ENCODE assay signal across 16 cellular contexts in genomic region chr7:43652364-43652763, GRCh38.
DNase-seq lines count a peak whose midpoint lies in the region; ATAC-seq, FAIRE-seq and TF ChIP-seq lines count a peak whose summit lies in the region.
"Had no signal": no experiment of that assay in that cellular context is flagged by ENCODE, and none has a peak within 500 bp of the region (broad histone marks: within the 10 kb centered on the region; RNA-seq: fewer than 3 reads in every experiment).

No MANE protein-coding gene starts in this region.

- no peak for FAIRE-seq in A549 (lab: Jason Lieb, UNC)

- POLR2A ChIA-PET in A549 (lab: Yijun Ruan, JAX), result interaction anchor here (0.9 kb wide), 1 partner anchor 70 kb away, joined by 3 read pairs; the partner anchor contains the start of gene STK17A
- POLR2A ChIA-PET in activated CD8-positive, alpha-beta T cell treated with anti-CD3 and anti-CD28 coated beads, Interleukin-2, amount 10 ng/mL, durations not matched to agents 7 days and 5 days (lab: Charles Lee), result interaction anchor here (1.0 kb wide), 1 partner anchor 13 kb away, joined by 4 read pairs; no protein-coding TSS in a partner anchor
- POLR2A ChIA-PET in naive thymus-derived CD4-positive, alpha-beta T cell (lab: Charles Lee), result interaction anchor here (0.7 to 12.4 kb wide), 5 partner anchors 14 to 68 kb away, joined by 3 to 210 read pairs (median 6); partner anchors contain the start of gene STK17A

- H3K79me2 ChIP-seq in neural progenitor cell (ENCODE audit: low read depth), result peaks cover 84% of the 10 kb centered on the region

- H3K4me1 ChIP-seq in A549 (peaks cover 72% of the 10 kb centered on the region), neural progenitor cell (peaks cover 29% of the 10 kb centered on the region), suprapubic skin (peaks cover 46% of the 10 kb centered on the region)
- peaks cover 66 to 67% of the 10 kb centered on the region in 2 donors for H3K4me1 ChIP-seq in naive thymus-derived CD4-positive, alpha-beta T cell (ENCODE audit: control insufficient read depth in 2 of 2, insufficient read depth in 2 of 2, low read length in 2 of 2)

- peaks cover 47% of the 10 kb centered on the region for H4K20me1 ChIP-seq in neural progenitor cell (ENCODE audit: low read depth)

- peaks cover 5% of the 10 kb centered on the region for H3F3A ChIP-seq in neural progenitor cell (ENCODE audit: low read depth)

- H3K4me3 Mint-ChIP-seq in activated CD8-positive, alpha-beta T cell treated with anti-CD3 and anti-CD28 coated beads, Interleukin-2, amount 10 ng/mL, durations not matched to agents 7 days and 5 days, result no peak overlapping the region
- peak overlapping the region; percentile 32 to 91 (median 80) for H3K4me3 Mint-ChIP-seq in naive thymus-derived CD4-positive, alpha-beta T cell
- no peak overlapping the region for H3K4me3 Mint-ChIP-seq in neural progenitor cell

- TF ChIP-seq EP300 in A549 (IDR thresholded peaks at IDR 0.05) (no peak), suprapubic skin (IDR thresholded peaks at IDR 0.05) (no peak)

- H3K9ac ChIP-seq in neural progenitor cell, result no peak overlapping the region

- no peak for ATAC-seq in A549
- ATAC-seq in activated CD8-positive, alpha-beta T cell treated with anti-CD3 and anti-CD28 coated beads, Interleukin-2, amount 10 ng/mL, durations not matched to agents 7 days and 5 days, result no peak
- ATAC-seq in naive thymus-derived CD4-positive, alpha-beta T cell, result no peak
- ATAC-seq in HG03095 (IDR thresholded peaks at IDR 0.05; ENCODE audit: unreplicated experiment), result no peak
- ATAC-seq: upper lobe of right lung had no signal

- no peak overlapping the region for H3K4me2 ChIP-seq in A549
- no peak overlapping the region for H3K4me2 ChIP-seq in neural progenitor cell

- H2AFZ ChIP-seq in neural progenitor cell (replicated peaks), result no peak overlapping the region

- no peaks in the 10 kb centered on the region for H3K27me3 ChIP-seq in naive thymus-derived CD4-positive, alpha-beta T cell (ENCODE audit: control insufficient read depth in 2 of 2, insufficient read depth in 2 of 2, low read length in 2 of 2)
- H3K27me3 ChIP-seq in neural progenitor cell (no peaks in the 10 kb centered on the region), suprapubic skin (no peaks in the 10 kb centered on the region)
- H3K27me3 ChIP-seq: upper lobe of right lung had no signal

- H3K4me1 Mint-ChIP-seq in activated CD8-positive, alpha-beta T cell treated with anti-CD3 and anti-CD28 coated beads, Interleukin-2, amount 10 ng/mL, durations not matched to agents 7 days and 5 days (ENCODE audit: low read depth), result peaks cover 79% of the 10 kb centered on the region
- H3K4me1 Mint-ChIP-seq in naive thymus-derived CD4-positive, alpha-beta T cell, result peaks cover 61 to 94% (median 81%) of the 10 kb centered on the region in 7 donors
- H3K4me1 Mint-ChIP-seq in neural progenitor cell, result peaks cover 47% of the 10 kb centered on the region

- H3K27ac ChIP-seq in A549 (peak overlapping the region in 1 of 2 experiments; percentile 92; a peak in 2 of 6 replicates), neural progenitor cell (no peak overlapping the region), suprapubic skin (no peak overlapping the region)
- peak overlapping the region; percentile 80 for H3K27ac ChIP-seq in naive thymus-derived CD4-positive, alpha-beta T cell (ENCODE audit: low read depth, low read length)
- H3K27ac ChIP-seq: upper lobe of right lung had no signal

- intact Hi-C loops in naive thymus-derived CD4-positive, alpha-beta T cell (cut with micrococcal nuclease), result loop anchor here (5.0 to 10.0 kb wide), 2 partner anchors 185 to 272 kb away; partner anchors contain the start of gene UBE2D4 (in 1 of the 2)

- TF ChIP-seq RAD21 in A549 (conservative IDR thresholded peaks at IDR 0.05 in 1 of 2, IDR thresholded peaks at IDR 0.05 in 1 of 2), result peak; percentile 40 to 48; a peak in 2 of 5 replicates

- H3K9me3 Mint-ChIP-seq in activated CD8-positive, alpha-beta T cell treated with anti-CD3 and anti-CD28 coated beads, Interleukin-2, amount 10 ng/mL, durations not matched to agents 7 days and 5 days (ENCODE audit: insufficient read depth), result no peaks in the 10 kb centered on the region
- H3K9me3 Mint-ChIP-seq in naive thymus-derived CD4-positive, alpha-beta T cell, result peaks cover 0 to 6% (median 0%) of the 10 kb centered on the region in 11 donors
- H3K9me3 Mint-ChIP-seq in neural progenitor cell, result peaks cover 4% of the 10 kb centered on the region

- TF ChIP-seq POLR2A in A549 (IDR thresholded peaks at IDR 0.05; ENCODE audit: low read length) (no peak), suprapubic skin (IDR thresholded peaks at IDR 0.05) (no peak)

- H3K9me3 ChIP-seq in A549 (no peaks in the 10 kb centered on the region), neural progenitor cell (ENCODE audit: low read depth) (no peaks in the 10 kb centered on the region), suprapubic skin (no peaks in the 10 kb centered on the region)
- no peaks in the 10 kb centered on the region for H3K9me3 ChIP-seq in naive thymus-derived CD4-positive, alpha-beta T cell (ENCODE audit: control insufficient read depth in 2 of 3, low read length in 3 of 3)
- H3K9me3 ChIP-seq: upper lobe of right lung had no signal

- H3K36me3 ChIP-seq in naive thymus-derived CD4-positive, alpha-beta T cell (ENCODE audit: control insufficient read depth in 2 of 3, insufficient read depth in 3 of 3, low read length in 3 of 3), result no peaks in the 10 kb centered on the region
- H3K36me3 ChIP-seq in neural progenitor cell, result peaks cover 2% of the 10 kb centered on the region
- no peaks in the 10 kb centered on the region for H3K36me3 ChIP-seq in suprapubic skin
- H3K36me3 ChIP-seq: upper lobe of right lung had no signal

- H3K27ac Mint-ChIP-seq in activated CD8-positive, alpha-beta T cell treated with anti-CD3 and anti-CD28 coated beads, Interleukin-2, amount 10 ng/mL, durations not matched to agents 7 days and 5 days, result peak overlapping the region; percentile 89
- H3K27ac Mint-ChIP-seq in naive thymus-derived CD4-positive, alpha-beta T cell, result peak overlapping the region in 8 of 9 donors; percentile 90 to 100 (median 98)
- no peak overlapping the region for H3K27ac Mint-ChIP-seq in neural progenitor cell

- no peaks in the 10 kb centered on the region for H3K27me3 Mint-ChIP-seq in activated CD8-positive, alpha-beta T cell treated with anti-CD3 and anti-CD28 coated beads, Interleukin-2, amount 10 ng/mL, durations not matched to agents 7 days and 5 days (ENCODE audit: low read depth)
- H3K27me3 Mint-ChIP-seq in naive thymus-derived CD4-positive, alpha-beta T cell, result no peaks in the 10 kb centered on the region
- peaks cover 3% of the 10 kb centered on the region for H3K27me3 Mint-ChIP-seq in neural progenitor cell (ENCODE audit: insufficient read depth, low read depth)

- no peak; the same call in 2 of the 3 replicates for TF ChIP-seq CTCF in A549 (IDR thresholded peaks at IDR 0.05)
- peak; percentile 23 for TF ChIP-seq CTCF in GM13976 (IDR thresholded peaks at IDR 0.05; ENCODE audit: borderline replicate concordance, control extremely low read depth, extremely low read depth, insufficient read depth, missing control alignments)
- no peak for TF ChIP-seq CTCF in neural progenitor cell (IDR thresholded peaks at IDR 0.05)
- no peak for TF ChIP-seq CTCF in suprapubic skin (IDR thresholded peaks at IDR 0.05)

- in situ Hi-C loops in GM13976 (cut with MboI; ENCODE audit: low sequenced_read_pairs, unreplicated experiment), result no loop called here

- H3K36me3 Mint-ChIP-seq in activated CD8-positive, alpha-beta T cell treated with anti-CD3 and anti-CD28 coated beads, Interleukin-2, amount 10 ng/mL, durations not matched to agents 7 days and 5 days (ENCODE audit: low read depth), result peaks cover 45% of the 10 kb centered on the region
- peaks cover 0 to 31% (median 10%) of the 10 kb centered on the region in 5 donors for H3K36me3 Mint-ChIP-seq in naive thymus-derived CD4-positive, alpha-beta T cell
- H3K36me3 Mint-ChIP-seq in neural progenitor cell, result peaks cover 30% of the 10 kb centered on the region

- CTCF ChIA-PET in A549 (lab: Yijun Ruan, JAX), result interaction anchor here (0.6 to 2.4 kb wide), 4 partner anchors 11 to 70 kb away, joined by 3 to 17 read pairs (median 5); partner anchors contain the start of gene STK17A
- CTCF ChIA-PET in activated CD8-positive, alpha-beta T cell treated with anti-CD3 and anti-CD28 coated beads, Interleukin-2, amount 10 ng/mL, durations not matched to agents 7 days and 5 days (lab: Charles Lee), result interaction anchor here (0.7 to 10.9 kb wide), 4 partner anchors 22 to 70 kb away, joined by 4 to 150 read pairs (median 68); partner anchors contain the start of gene STK17A
- CTCF ChIA-PET in naive thymus-derived CD4-positive, alpha-beta T cell (lab: Charles Lee), result interaction anchor here (4.7 to 7.3 kb wide), 2 partner anchors 48 to 69 kb away, joined by 47 to 99 read pairs; partner anchors contain the start of gene STK17A

- DNase-seq in A549 (ENCODE audit: low read depth in 1 of 2, low spot score in 1 of 2) (peak in 1 of 2 experiments; percentile 27), GM13976 (ENCODE audit: low spot score) (no peak), neural progenitor cell (ENCODE audit: low spot score) (no peak), suprapubic skin (ENCODE audit: low spot score in 2 of 2) (no peak)
- no peak for DNase-seq in activated CD8-positive, alpha-beta T cell treated with anti-CD3 and anti-CD28 coated beads, Interleukin-2, amount 10 ng/mL, durations not matched to agents 7 days and 5 days
- DNase-seq in naive thymus-derived CD4-positive, alpha-beta T cell, result no peak
- no peak for DNase-seq in stimulated activated CD4-positive, alpha-beta T cell treated with anti-CD3 and anti-CD28 coated beads, Interleukin-12 subunit alpha, Interleukin-12 subunit beta, amount 100 ng/mL, for 4 hours
- DNase-seq: activated CD4-positive, alpha-beta T cell treated with anti-CD3 and anti-CD28 coated beads, Interleukin-2, amount 50 U/mL, for 48 hours; anterior cingulate cortex; C1 segment of cervical spinal cord; GF-D8; NCI-H748 treated with DMSO at 0.1 percent for 48 hours; retina; upper lobe of right lung had no signal

- H3K4me3 ChIP-seq in A549 (no peak overlapping the region), neural progenitor cell (no peak overlapping the region), suprapubic skin (no peak overlapping the region)
- no peak overlapping the region for H3K4me3 ChIP-seq in naive thymus-derived CD4-positive, alpha-beta T cell (ENCODE audit: low read length)
- H3K4me3 ChIP-seq: lung, upper lobe of right lung had no signal

TF ChIP-seq in A549, 52 proteins besides CTCF, POLR2A, EP300 and RAD21 (continues in another document):
- TF ChIP-seq SMC3 (IDR thresholded peaks at IDR 0.05), result peak; percentile 29; the same call in 2 of the 3 replicates

Comparison
In these comparisons a context has a peak if more than half of its experiments do, and no peak if none do; other contexts are left out.
1. H3K4me3 Mint-ChIP-seq: peak in naive thymus-derived CD4-positive, alpha-beta T cell (10 of 10); none in activated CD8-positive, alpha-beta T cell treated with anti-CD3 and anti-CD28 coated beads, Interleukin-2, amount 10 ng/mL, durations not matched to agents 7 days and 5 days (single experiment) and neural progenitor cell (single experiment).